ENCODE assay signal across 8 cellular contexts in the genomic region with DNA sequence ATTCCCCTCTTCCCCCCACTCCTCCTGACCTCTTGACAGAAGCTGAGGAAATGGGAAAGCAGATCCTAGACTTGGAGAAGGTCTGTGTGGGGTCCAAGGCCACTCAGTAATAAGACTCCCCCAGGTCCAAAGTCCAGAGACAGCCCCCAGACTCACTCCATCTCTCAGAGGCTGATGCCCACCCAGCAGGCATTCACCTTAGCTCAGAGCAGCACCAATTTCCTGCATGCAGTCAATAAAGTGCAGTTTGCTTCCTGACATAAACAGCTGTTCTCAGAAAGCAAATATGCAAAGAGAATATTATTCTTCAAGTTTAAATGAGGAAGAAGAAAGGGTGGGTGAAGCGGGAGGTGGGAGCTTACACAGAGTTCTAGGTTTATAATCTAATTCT.
A peak's percentile ranks its signal among the peaks of the same experiment; 100 is the strongest.
DNase-seq lines count a peak whose midpoint lies in the region; ATAC-seq, FAIRE-seq and TF ChIP-seq lines count a peak whose summit lies in the region.

No MANE protein-coding gene starts in this region.

- no peak overlapping the region for H3K4me2 ChIP-seq in mesendoderm (ENCODE audit: low read length)

- intact Hi-C loops in left ventricle myocardium inferior (cut with micrococcal nuclease) (no loop called here), Right ventricle myocardium superior (cut with DNase I) (no loop called here)
- intact Hi-C loops in activated T-helper 2 cell treated with anti-CD3 and anti-CD28 coated beads, Interferon-gamma antibody, Interleukin-2, Interleukin-4, amounts not matched to agents 10 μg/mL and 5 μg/mL and 100 μg/mL, durations not matched to agents 14 hours and 24 hours and 36 hours (cut with micrococcal nuclease), result loop anchor here (2.0 kb wide), 1 partner anchor 86 kb away; no protein-coding TSS in a partner anchor

- H3K4me1 Mint-ChIP-seq in activated T-helper 2 cell treated with anti-CD3 and anti-CD28 coated beads, Interferon-gamma antibody, Interleukin-2, Interleukin-4, amounts not matched to agents 10 μg/mL and 5 μg/mL and 100 μg/mL, durations not matched to agents 14 hours and 24 hours and 36 hours (ENCODE audit: low read depth), result peaks cover 20% of the 10 kb centered on the region

- H3K4ac ChIP-seq in mesendoderm (ENCODE audit: low read depth, low read length), result no peak overlapping the region

- no CpG with 5 or more reads among the region's 1 CpG for WGBS in mesendoderm (ENCODE audit: extremely low coverage, insufficient coverage, low lambda C conversion rate)

- H2BK5ac ChIP-seq in mesendoderm (ENCODE audit: low read length), result no peak overlapping the region

- no peak for ATAC-seq in Right ventricle myocardium superior (ENCODE audit: poor library complexity)

- H4K5ac ChIP-seq in mesendoderm (ENCODE audit: low read length), result no peak overlapping the region

- H3K79me2 ChIP-seq in mesendoderm (ENCODE audit: control insufficient read depth, insufficient read depth, low read length), result no peaks in the 10 kb centered on the region

- H3K36me3 Mint-ChIP-seq in activated T-helper 2 cell treated with anti-CD3 and anti-CD28 coated beads, Interferon-gamma antibody, Interleukin-2, Interleukin-4, amounts not matched to agents 10 μg/mL and 5 μg/mL and 100 μg/mL, durations not matched to agents 14 hours and 24 hours and 36 hours (ENCODE audit: low read depth), result no peaks in the 10 kb centered on the region

- no peak for FAIRE-seq in frontal cortex (lab: Jason Lieb, UNC)

- no peaks in the 10 kb centered on the region for H3K9me3 Mint-ChIP-seq in activated T-helper 2 cell treated with anti-CD3 and anti-CD28 coated beads, Interferon-gamma antibody, Interleukin-2, Interleukin-4, amounts not matched to agents 10 μg/mL and 5 μg/mL and 100 μg/mL, durations not matched to agents 14 hours and 24 hours and 36 hours

- H3K23ac ChIP-seq in mesendoderm (ENCODE audit: low read length), result no peak overlapping the region

- H3K27ac Mint-ChIP-seq in activated T-helper 2 cell treated with anti-CD3 and anti-CD28 coated beads, Interferon-gamma antibody, Interleukin-2, Interleukin-4, amounts not matched to agents 10 μg/mL and 5 μg/mL and 100 μg/mL, durations not matched to agents 14 hours and 24 hours and 36 hours, result peak overlapping the region; percentile 92

- H4K8ac ChIP-seq in mesendoderm (ENCODE audit: low read depth, low read length), result no peak overlapping the region

- H3K27ac ChIP-seq in left ventricle myocardium inferior (replicated peaks) (peak overlapping the region; percentile 69), mesendoderm (ENCODE audit: low read depth, low read length) (no peak overlapping the region)

- H3K9ac ChIP-seq in mesendoderm (ENCODE audit: low read length), result no peak overlapping the region

- no peak overlapping the region for H3K56ac ChIP-seq in mesendoderm (ENCODE audit: low read length)

- H3K4me3 ChIP-seq in left ventricle myocardium inferior (peak overlapping the region; percentile 54), mesendoderm (ENCODE audit: low read length) (no peak overlapping the region)

- no peak overlapping the region for H2BK120ac ChIP-seq in mesendoderm (ENCODE audit: low read depth, low read length)

- H3K9me3 ChIP-seq in left ventricle myocardium inferior (replicated peaks), result no peaks in the 10 kb centered on the region

- no peak for TF ChIP-seq CTCF in left ventricle myocardium inferior (IDR thresholded peaks at IDR 0.05; ENCODE audit: borderline replicate concordance)

- peak overlapping the region; percentile 8 for H3K18ac ChIP-seq in mesendoderm (ENCODE audit: low read length)

- DNase-seq in left ventricle myocardium inferior (no peak), Right ventricle myocardium superior (no peak), mesendoderm (no peak), NCI-H226 (no peak), superior temporal gyrus (ENCODE audit: extremely low spot score) (no peak), frontal cortex (ENCODE audit: low spot score in 2 of 2) (no peak), KG1 (lab: John Stamatoyannopoulos, UW) (no peak)
- DNase-seq in activated T-helper 2 cell treated with anti-CD3 and anti-CD28 coated beads, Interferon-gamma antibody, Interleukin-2, Interleukin-4, amounts not matched to agents 10 μg/mL and 5 μg/mL and 100 μg/mL, durations not matched to agents 14 hours and 24 hours and 36 hours (ENCODE audit: low spot score), result no peak

- peak overlapping the region; percentile 73 for H3K4me3 Mint-ChIP-seq in activated T-helper 2 cell treated with anti-CD3 and anti-CD28 coated beads, Interferon-gamma antibody, Interleukin-2, Interleukin-4, amounts not matched to agents 10 μg/mL and 5 μg/mL and 100 μg/mL, durations not matched to agents 14 hours and 24 hours and 36 hours (ENCODE audit: low read depth)

- no peaks in the 10 kb centered on the region for H3K27me3 Mint-ChIP-seq in activated T-helper 2 cell treated with anti-CD3 and anti-CD28 coated beads, Interferon-gamma antibody, Interleukin-2, Interleukin-4, amounts not matched to agents 10 μg/mL and 5 μg/mL and 100 μg/mL, durations not matched to agents 14 hours and 24 hours and 36 hours (ENCODE audit: low read depth)

- H3K36me3 ChIP-seq in left ventricle myocardium inferior (no peaks in the 10 kb centered on the region), mesendoderm (ENCODE audit: control insufficient read depth, insufficient read depth, low read length) (no peaks in the 10 kb centered on the region)

- H3K79me1 ChIP-seq in mesendoderm (ENCODE audit: low read length), result no peaks in the 10 kb centered on the region

- H3K4me1 ChIP-seq in left ventricle myocardium inferior (peaks cover 22% of the 10 kb centered on the region), mesendoderm (ENCODE audit: control insufficient read depth, low read depth, low read length) (peaks cover 11% of the 10 kb centered on the region)

- no peak overlapping the region for H2AK5ac ChIP-seq in mesendoderm (ENCODE audit: low read length)

- no peaks in the 10 kb centered on the region for H3K27me3 ChIP-seq in left ventricle myocardium inferior (ENCODE audit: low read depth)
- H3K27me3 ChIP-seq in mesendoderm (ENCODE audit: insufficient read depth, low read length, poor library complexity), result no peaks in the 10 kb centered on the region

- H2BK15ac ChIP-seq in mesendoderm (replicated peaks; ENCODE audit: low read depth), result no peak overlapping the region
